Comparison of ENCODE assay signal across 21 cellular contexts in genomic region chr18:47030887-47031286, GRCh38. TPM values are rescaled to one million over a fixed set of nuclear protein-coding genes. Genes with fewer than 3 reads are reported as not detected.
"Had no signal": no experiment of that assay in that cellular context is flagged by ENCODE, and none has a peak within 500 bp of the region (broad histone marks: within the 10 kb centered on the region; RNA-seq: fewer than 3 reads in every experiment).

No MANE protein-coding gene starts in this region.

RNA-seq across cellular contexts. Expression of gene ELOA2, which starts 4.5 kb away (rescaled TPM):
- total RNA-seq: activated naive CD4-positive, alpha-beta T cell treated with anti-CD3 and anti-CD28 coated beads for 36 hours; activated naive CD4-positive, alpha-beta T cell treated with anti-CD3 and anti-CD28 coated beads, Interleukin-2, amount 50 U/mL, for 72 hours; activated naive CD8-positive, alpha-beta T cell treated with anti-CD3 and anti-CD28 coated beads for 36 hours; activated naive CD8-positive, alpha-beta T cell treated with anti-CD3 and anti-CD28 coated beads, Interleukin-2, amount 10 ng/mL, durations not matched to agents 7 days and 5 days; activated T-cell treated with anti-CD3 and anti-CD28 coated beads, Interleukin-2, amount 50 U/mL, for 4 hours; activated T-cell treated with anti-CD3 and anti-CD28 coated beads, Interleukin-2, amount 50 U/mL, for 72 hours; activated T-helper 1 cell treated with anti-CD3 and anti-CD28 coated beads, Interleukin-12 subunit alpha, Interleukin-12 subunit beta, Interleukin-2, Interleukin-4 antibody, amounts not matched to agents 30 ng/mL and 10 ng/mL and 1 ng/mL, durations not matched to agents 14 hours and 24 hours and 36 hours; activated T-helper 17 cell treated with anti-CD3 and anti-CD28 coated beads, Interleukin-2, amount 50 U/mL, for 72 hours; activated T-helper 2 cell treated with anti-CD3 and anti-CD28 coated beads, Interferon-gamma antibody, Interleukin-2, Interleukin-4, amounts not matched to agents 10 μg/mL and 5 μg/mL and 100 μg/mL, durations not matched to agents 14 hours and 24 hours and 36 hours; adrenal gland; aorta; ascending aorta; astrocyte; body of pancreas; breast epithelium; bronchial epithelial cell; cardiac muscle cell; cardiac septum; cerebellum; chondrocyte had no signal
- polyA plus RNA-seq: adipose tissue, adrenal gland, aorta had no signal
